In genomic region chr22:22463855-22464540, GRCh38 we compare ENCODE assay signal across 8 cellular contexts. TPM values are rescaled to one million over a fixed set of nuclear protein-coding genes. Genes with fewer than 3 reads are reported as not detected.
DNase-seq lines count a peak whose midpoint lies in the region; ATAC-seq and TF ChIP-seq lines count a peak whose summit lies in the region.

No MANE protein-coding gene starts in this region.

- H3K9me3 ChIP-seq in T-helper 17 cell (ENCODE audit: control insufficient read depth, low read length, poor library complexity, severe bottlenecking) = no peaks in the 10 kb centered on the region

- H3K27me3 Mint-ChIP-seq in T-helper 17 cell = peaks cover 60% of the 10 kb centered on the region

- ATAC-seq in T-helper 17 cell (peak; percentile 60), GM19467 (IDR thresholded peaks at IDR 0.05; ENCODE audit: unreplicated experiment) (no peak), GM21390 (IDR thresholded peaks at IDR 0.05; ENCODE audit: unreplicated experiment) (no peak)

- no peaks in the 10 kb centered on the region for H3K36me3 Mint-ChIP-seq in T-helper 17 cell (ENCODE audit: low read depth)

- no peak overlapping the region for H3K27ac Mint-ChIP-seq in T-helper 17 cell

- peaks cover 3% of the 10 kb centered on the region for H3K4me1 Mint-ChIP-seq in T-helper 17 cell

- DNase-seq in GM03348 (ENCODE audit: low spot score) (peak; percentile 74), M059J (ENCODE audit: low read depth) (peak; percentile 50), T-helper 17 cell (peak in 2 of 3 donors; percentile 10 to 42), astrocyte of the cerebellum (ENCODE audit: low read depth) (peak; percentile 35), hypothalamus (lab: John Stamatoyannopoulos, UW) (peak in 32 of 51 donors; percentile 2 to 69 (median 20))
- peak; percentile 2 to 10 for DNase-seq in stimulated activated CD4-positive, alpha-beta T cell treated with anti-CD3 and anti-CD28 coated beads, Interleukin-15, amount 100 ng/mL, for 1 hour (ENCODE audit: low read depth in 1 of 2, low spot score in 1 of 2)

- in situ Hi-C loops in astrocyte of the cerebellum (cut with HindIII; ENCODE audit: low sequenced_read_pairs) = no loop called here

- TF ChIP-seq CTCF in astrocyte of the cerebellum (IDR thresholded peaks at IDR 0.05; ENCODE audit: low read depth, low read length, missing control alignments) = peak; percentile 62

- H3K4me3 ChIP-seq in astrocyte of the cerebellum (ENCODE audit: low read depth, low read length) = no peak overlapping the region

- H3K4me3 Mint-ChIP-seq in T-helper 17 cell = no peak overlapping the region

RNA-seq across cellular contexts. Expression of gene ZNF280B, which starts 44.5 kb away (rescaled TPM):
- 3.1 and 3.7 TPM in 2 replicates for total RNA-seq in M059J (2014; rRNA removed; shearing (Covaris generic))
- 1 to 10 TPM; 1.8 to 1.9 TPM for total RNA-seq in T-helper 17 cell

RNA-seq across cellular contexts. Expression of gene ZNF280A, which starts 56.1 kb away (rescaled TPM):
- not detected in 2 replicates for total RNA-seq in M059J (2014; rRNA removed; shearing (Covaris generic))
- total RNA-seq in T-helper 17 cell = not detected

Comparison
In these comparisons a context has a peak if more than half of its experiments do, and no peak if none do; other contexts are left out.
1. DNase-seq: peak in every context shown above with its lines; median percentile 74 in GM03348; 50 in M059J; 35 in astrocyte of the cerebellum; 26 in T-helper 17 cell; 20 in hypothalamus; 6 in stimulated activated CD4-positive, alpha-beta T cell treated with anti-CD3 and anti-CD28 coated beads, Interleukin-15, amount 100 ng/mL, for 1 hour.